ENCODE assay signal across 14 cellular contexts in genomic region chr14:103231376-103232019, GRCh38.
DNase-seq lines count a peak whose midpoint lies in the region; ATAC-seq and TF ChIP-seq lines count a peak whose summit lies in the region.
"Had no signal": no experiment of that assay in that cellular context is flagged by ENCODE, and none has a peak within 500 bp of the region (broad histone marks: within the 10 kb centered on the region; RNA-seq: fewer than 3 reads in every experiment).

No MANE protein-coding gene starts in this region.

- H2AFZ ChIP-seq in HCT116 (ENCODE audit: low read depth, low read length, poor library complexity, severe bottlenecking) (no peak overlapping the region), osteoblast (ENCODE audit: low read length) (no peak overlapping the region)
- H2AFZ ChIP-seq: GM23338 had no signal

- H3K27me3 ChIP-seq in HCT116 (ENCODE audit: insufficient read depth, low read length) (no peaks in the 10 kb centered on the region), osteoblast (ENCODE audit: insufficient read depth, low read length) (peaks cover 8% of the 10 kb centered on the region)

- H3K27ac ChIP-seq in HCT116 (ENCODE audit: low read depth, low read length) (no peak overlapping the region; the same call in 1 of the 2 replicates), osteoblast (ENCODE audit: low read depth, low read length) (no peak overlapping the region)

- ATAC-seq in HCT116: no peak

- no peaks in the 10 kb centered on the region for H3K4me1 Mint-ChIP-seq in activated naive CD8-positive, alpha-beta T cell treated with anti-CD3 and anti-CD28 coated beads for 36 hours
- H3K4me1 Mint-ChIP-seq: CD14-positive monocyte; CD8-positive, alpha-beta memory T cell had no signal

- in situ Hi-C loops in GM13977 (cut with MboI; ENCODE audit: low pct_unique_long_range_greater_than_20kb, low sequenced_read_pairs, unreplicated experiment): no loop called here

- no peak for TF ChIP-seq RAD21 in HCT116 (IDR thresholded peaks at IDR 0.05; ENCODE audit: low read depth)

- no peaks in the 10 kb centered on the region for H3K9me3 Mint-ChIP-seq in activated naive CD8-positive, alpha-beta T cell treated with anti-CD3 and anti-CD28 coated beads for 36 hours
- H3K9me3 Mint-ChIP-seq: GM23338, H9 had no signal

- no peak overlapping the region for H3K4me3 Mint-ChIP-seq in activated naive CD8-positive, alpha-beta T cell treated with anti-CD3 and anti-CD28 coated beads for 36 hours
- H3K4me3 Mint-ChIP-seq: CD14-positive monocyte; CD8-positive, alpha-beta memory T cell; GM23338; H9 had no signal

- TF ChIP-seq POLR2A in HCT116 (IDR thresholded peaks at IDR 0.05; ENCODE audit: borderline replicate concordance, extremely low read depth, insufficient read depth, insufficient read length): no peak

- intact Hi-C loops in HCT116 (cut with micrococcal nuclease): no loop called here

- RAD21 ChIA-PET in HCT116 (lab: Charles Lee; ENCODE audit: low non-redundant PET in 1 of 2, low total read pairs in 2 of 2, uncharacterized antibody in 2 of 2, unreplicated experiment in 2 of 2): no interaction called here

- no peaks in the 10 kb centered on the region for H3K36me3 Mint-ChIP-seq in activated naive CD8-positive, alpha-beta T cell treated with anti-CD3 and anti-CD28 coated beads for 36 hours
- H3K36me3 Mint-ChIP-seq: CD14-positive monocyte; CD8-positive, alpha-beta memory T cell had no signal

- CTCF ChIA-PET in HCT116 (lab: Charles Lee): no interaction called here

- H3K4me2 ChIP-seq in HCT116 (ENCODE audit: low read length) (0 out of 2 replicates have a peak overlapping the region, but pooled peaks have one; percentile 9), osteoblast (ENCODE audit: insufficient read depth, low read length) (no peak overlapping the region)
- H3K4me2 ChIP-seq: GM23338 had no signal

- TF ChIP-seq CTCF in GM13977 (IDR thresholded peaks at IDR 0.05; ENCODE audit: extremely low read depth, insufficient read depth, missing control alignments) (no peak), HCT116 (IDR thresholded peaks at IDR 0.05 in 2 of 3, conservative IDR thresholded peaks at IDR 0.05 in 1 of 3; ENCODE audit: borderline replicate concordance in 1 of 3, insufficient read depth in 1 of 3, low read depth in 2 of 3, low read length in 2 of 3) (no peak), osteoblast (IDR thresholded peaks at IDR 0.05; ENCODE audit: extremely low read depth, low read depth, low read length) (no peak)

- H4K20me1 ChIP-seq in HCT116 (ENCODE audit: insufficient read depth) (no peaks in the 10 kb centered on the region), osteoblast (ENCODE audit: insufficient read depth, low read length) (no peaks in the 10 kb centered on the region)

- H3K36me3 ChIP-seq in HCT116 (ENCODE audit: control insufficient read depth in 1 of 2, insufficient read depth in 2 of 2, low read length in 2 of 2): no peaks in the 10 kb centered on the region
- no peaks in the 10 kb centered on the region for H3K36me3 ChIP-seq in osteoblast (ENCODE audit: insufficient read depth, low read length)

- H3K9me2 ChIP-seq in HCT116 (ENCODE audit: insufficient read depth): no peaks in the 10 kb centered on the region

- H3K4me3 ChIP-seq in HCT116 (replicated peaks in 1 of 2; ENCODE audit: low read depth in 1 of 2, low read length in 2 of 2): no peak overlapping the region
- H3K4me3 ChIP-seq in osteoblast (ENCODE audit: insufficient read depth, low read length): no peak overlapping the region
- H3K4me3 ChIP-seq: GM23338 had no signal

- H3K9me3 ChIP-seq in HCT116 (ENCODE audit: control insufficient read depth in 1 of 2, insufficient read depth in 1 of 2, low read depth in 1 of 2, low read length in 2 of 2): no peaks in the 10 kb centered on the region
- H3K9me3 ChIP-seq in osteoblast (ENCODE audit: low read depth, low read length): no peaks in the 10 kb centered on the region
- H3K9me3 ChIP-seq: Caco-2 had no signal

- DNase-seq in GM13977 (ENCODE audit: low spot score) (peak; percentile 17), HCT116 (ENCODE audit: low read depth, low spot score) (no peak), iPS-NIHi7 (ENCODE audit: extremely low spot score) (peak; percentile 8), osteoblast (ENCODE audit: insufficient read length, low spot score, missing footprints) (peak; percentile 77), anterior cingulate cortex (lab: John Stamatoyannopoulos, UW) (no peak), NCI-H2171 treated with DMSO at 0.1 percent for 48 hours (lab: John Stamatoyannopoulos, UW) (no peak)
- DNase-seq in activated naive CD8-positive, alpha-beta T cell treated with anti-CD3 and anti-CD28 coated beads for 36 hours: no peak
- DNase-seq: Caco-2; CD8-positive, alpha-beta memory T cell; DND-41; GDM1 had no signal

- H3K9ac ChIP-seq in HCT116 (ENCODE audit: low read length): no peak overlapping the region

- no peaks in the 10 kb centered on the region for H3K79me2 ChIP-seq in HCT116 (ENCODE audit: insufficient read depth, low read length)
- no peaks in the 10 kb centered on the region for H3K79me2 ChIP-seq in osteoblast (ENCODE audit: insufficient read depth, low read length)

- H3K27me3 Mint-ChIP-seq in activated naive CD8-positive, alpha-beta T cell treated with anti-CD3 and anti-CD28 coated beads for 36 hours: peaks cover 45% of the 10 kb centered on the region

- BruUV-seq in HCT116 (replicated peaks; lab: Mats Ljungman, UMichigan): no TSS peak

- H3K4me1 ChIP-seq in HCT116 (ENCODE audit: control insufficient read depth in 1 of 2, insufficient read depth in 2 of 2, low read length in 2 of 2) (peaks cover 11 to 13% of the 10 kb centered on the region in 2 experiments; a peak in 3 of 4 replicates), osteoblast (ENCODE audit: insufficient read depth, low read length) (no peaks in the 10 kb centered on the region)
- H3K4me1 ChIP-seq: Caco-2 had no signal

- POLR2A ChIA-PET in HCT116 (lab: Charles Lee): no interaction called here

- no peak overlapping the region for H3K27ac Mint-ChIP-seq in activated naive CD8-positive, alpha-beta T cell treated with anti-CD3 and anti-CD28 coated beads for 36 hours
- H3K27ac Mint-ChIP-seq: CD14-positive monocyte; CD8-positive, alpha-beta memory T cell; GM23338; H9 had no signal

TF ChIP-seq in HCT116, 20 proteins besides CTCF, POLR2A, EP300 and RAD21 (continues in another document):
- TF ChIP-seq ZBTB33 (IDR thresholded peaks at IDR 0.05; ENCODE audit: extremely low read depth, insufficient replicate concordance, low read length) (no peak), CEBPB (IDR thresholded peaks at IDR 0.05; ENCODE audit: low read depth) (no peak), MAX (IDR thresholded peaks at IDR 0.05) (no peak), ZNF274 (IDR thresholded peaks at IDR 0.05; ENCODE audit: low read depth, low read length) (no peak), REST (IDR thresholded peaks at IDR 0.05; ENCODE audit: low read depth) (no peak), TCF7L2 (IDR thresholded peaks at IDR 0.05; ENCODE audit: borderline replicate concordance, extremely low read depth, insufficient read depth, insufficient read length) (no peak), ATF3 (IDR thresholded peaks at IDR 0.05) (no peak), EZH2 (IDR thresholded peaks at IDR 0.05) (no peak), ELF1 (IDR thresholded peaks at IDR 0.05; ENCODE audit: borderline replicate concordance, low read depth) (no peak), FOSL1 (IDR thresholded peaks at IDR 0.05; ENCODE audit: low read depth) (no peak), JUND (IDR thresholded peaks at IDR 0.05) (no peak)

Comparison
In these comparisons a context has a peak if more than half of its experiments do, and no peak if none do; other contexts are left out.
1. DNase-seq: peak in GM13977 (single experiment), iPS-NIHi7 (single experiment) and osteoblast (single experiment); none in HCT116 (single experiment), activated naive CD8-positive, alpha-beta T cell treated with anti-CD3 and anti-CD28 coated beads for 36 hours (single experiment), anterior cingulate cortex (0 of 58) and NCI-H2171 treated with DMSO at 0.1 percent for 48 hours (single experiment).